Comparison of ENCODE assay signal across 10 cellular contexts in genomic region chr9:2764371-2764770, GRCh38. TPM values are rescaled to one million over a fixed set of nuclear protein-coding genes. Genes with fewer than 3 reads are reported as not detected.
DNase-seq lines count a peak whose midpoint lies in the region; TF ChIP-seq lines count a peak whose summit lies in the region.
"Had no signal": no experiment of that assay in that cellular context is flagged by ENCODE, and none has a peak within 500 bp of the region (broad histone marks: within the 10 kb centered on the region; RNA-seq: fewer than 3 reads in every experiment).

No MANE protein-coding gene starts in this region.

- no peaks in the 10 kb centered on the region for H3K27me3 Mint-ChIP-seq in CD8-positive, alpha-beta memory T cell
- no peaks in the 10 kb centered on the region for H3K27me3 Mint-ChIP-seq in Calu3 (ENCODE audit: unreplicated experiment)

- CTCF ChIA-PET in CD8-positive, alpha-beta memory T cell (lab: Charles Lee), result no interaction called here
- CTCF ChIA-PET in Calu3 (lab: Charles Lee), result no interaction called here

- peak overlapping the region in 7 of 8 donors; percentile 47 to 90 (median 77) for H3K27ac Mint-ChIP-seq in CD8-positive, alpha-beta memory T cell
- H3K27ac Mint-ChIP-seq in Calu3 (ENCODE audit: unreplicated experiment), result no peak overlapping the region

- peaks cover 20 to 29% (median 28%) of the 10 kb centered on the region in 3 donors for H3K4me1 Mint-ChIP-seq in CD8-positive, alpha-beta memory T cell
- H3K4me1 Mint-ChIP-seq in Calu3 (ENCODE audit: low read depth, unreplicated experiment), result peaks cover 10% of the 10 kb centered on the region

- H3K9me3 Mint-ChIP-seq in CD8-positive, alpha-beta memory T cell, result no peaks in the 10 kb centered on the region
- H3K9me3 Mint-ChIP-seq in Calu3 (ENCODE audit: low read depth, unreplicated experiment), result no peaks in the 10 kb centered on the region

- H3K27ac ChIP-seq in CD8-positive, alpha-beta memory T cell (ENCODE audit: low read depth, low read length), result no peak overlapping the region
- H3K27ac ChIP-seq in transverse colon (no peak overlapping the region), left ventricle myocardium inferior (replicated peaks) (no peak overlapping the region)

- in situ Hi-C loops in transverse colon (cut with MboI; ENCODE audit: low pct_ligation_motif_present in 1 of 4, low pct_unique_long_range_greater_than_20kb in 1 of 4, low sequenced_read_pairs in 3 of 4), result no loop called here

- H3K4me3 Mint-ChIP-seq in CD8-positive, alpha-beta memory T cell, result peak overlapping the region in 4 of 7 donors; percentile 39 to 54 (median 45)
- H3K4me3 Mint-ChIP-seq in Calu3 (ENCODE audit: low read depth, unreplicated experiment), result no peak overlapping the region

- DNase-seq in CD8-positive, alpha-beta memory T cell, result peak in 2 of 5 donors; percentile 6 to 10
- DNase-seq in GM20000 (ENCODE audit: low spot score) (peak; percentile 47), KG1 (lab: John Stamatoyannopoulos, UW) (peak; percentile 55), transverse colon (no peak), left ventricle myocardium inferior (no peak), Calu3 (no peak)
- peak; percentile 21 for DNase-seq in central memory CD4-positive, alpha-beta T cell
- no peak for DNase-seq in effector CD8-positive, alpha-beta T cell (lab: John Stamatoyannopoulos, UW)
- DNase-seq: activated CD8-positive, alpha-beta memory T cell treated with anti-CD3 and anti-CD28 coated beads, Interleukin-2, amount 50 U/mL, for 4 hours; NCI-H1092 treated with DMSO at 0.1 percent for 48 hours had no signal

- POLR2A ChIA-PET in CD8-positive, alpha-beta memory T cell (lab: Charles Lee), result no interaction called here

- intact Hi-C loops in transverse colon (cut with DNase I; ENCODE audit: low total_unique reads), result no loop called here
- intact Hi-C loops in left ventricle myocardium inferior (cut with micrococcal nuclease), result no loop called here
- intact Hi-C loops in Calu3 (cut with micrococcal nuclease; ENCODE audit: unreplicated experiment), result no loop called here

- BruUV-seq in Calu3 (replicated peaks; lab: Mats Ljungman, UMichigan), result no TSS peak

- TF ChIP-seq POLR2A in transverse colon (IDR thresholded peaks at IDR 0.05), result no peak

- no peaks in the 10 kb centered on the region for H3K36me3 ChIP-seq in CD8-positive, alpha-beta memory T cell (ENCODE audit: insufficient read depth, low read length)
- H3K36me3 ChIP-seq in transverse colon, result no peaks in the 10 kb centered on the region
- peaks cover under 1% of the 10 kb centered on the region for H3K36me3 ChIP-seq in left ventricle myocardium inferior

- peaks cover 11 to 28% (median 11%) of the 10 kb centered on the region in 3 donors for H3K36me3 Mint-ChIP-seq in CD8-positive, alpha-beta memory T cell
- peaks cover 5% of the 10 kb centered on the region for H3K36me3 Mint-ChIP-seq in Calu3 (ENCODE audit: insufficient read depth, unreplicated experiment)

- H3K27me3 ChIP-seq in CD8-positive, alpha-beta memory T cell (ENCODE audit: insufficient read depth, low read length, poor library complexity, severe bottlenecking), result no peaks in the 10 kb centered on the region
- no peaks in the 10 kb centered on the region for H3K27me3 ChIP-seq in transverse colon
- no peaks in the 10 kb centered on the region for H3K27me3 ChIP-seq in left ventricle myocardium inferior (ENCODE audit: low read depth)

- H3K4me1 ChIP-seq in CD8-positive, alpha-beta memory T cell (ENCODE audit: insufficient read depth, low read length), result peaks cover 14% of the 10 kb centered on the region
- H3K4me1 ChIP-seq in transverse colon (no peaks in the 10 kb centered on the region), left ventricle myocardium inferior (no peaks in the 10 kb centered on the region)

- no peaks in the 10 kb centered on the region for H3K9me3 ChIP-seq in CD8-positive, alpha-beta memory T cell (ENCODE audit: low read length)
- H3K9me3 ChIP-seq in transverse colon (no peaks in the 10 kb centered on the region), left ventricle myocardium inferior (replicated peaks) (no peaks in the 10 kb centered on the region)

- TF ChIP-seq CTCF in GM20000 (IDR thresholded peaks at IDR 0.05; ENCODE audit: extremely low read depth, missing control alignments) (no peak), transverse colon (IDR thresholded peaks at IDR 0.05) (no peak), left ventricle myocardium inferior (IDR thresholded peaks at IDR 0.05; ENCODE audit: borderline replicate concordance) (no peak), Calu3 (IDR thresholded peaks at IDR 0.05; ENCODE audit: unreplicated experiment) (no peak)

- no peak overlapping the region for H3K4me3 ChIP-seq in CD8-positive, alpha-beta memory T cell (ENCODE audit: low read length)
- H3K4me3 ChIP-seq in transverse colon, result no peak overlapping the region
- no peak overlapping the region for H3K4me3 ChIP-seq in left ventricle myocardium inferior

- 78 to 88% methylated on average over 3 to 4 of the region's 4 CpGs for WGBS in transverse colon (ENCODE audit: low coverage in 1 of 2), 2 donors

- TF ChIP-seq EP300 in transverse colon (IDR thresholded peaks at IDR 0.05; ENCODE audit: low read depth), result no peak

RNA-seq across cellular contexts. Expression of gene KCNV2, which starts 47.1 kb away (rescaled TPM):
- not detected for total RNA-seq in CD8-positive, alpha-beta memory T cell
- not detected for polyA plus RNA-seq in CD8-positive, alpha-beta memory T cell
- total RNA-seq in transverse colon (not detected), left ventricle myocardium inferior (not detected), Calu3 (2022) (not detected in 2 replicates)

Comparison
In these comparisons a context has a peak if more than half of its experiments do, and no peak if none do; other contexts are left out.
1. DNase-seq: peak in GM20000 (single experiment), KG1 (single experiment) and central memory CD4-positive, alpha-beta T cell (single experiment); none in transverse colon (single experiment), effector CD8-positive, alpha-beta T cell (single experiment), left ventricle myocardium inferior (single experiment) and Calu3 (single experiment).